ENCODE assay signal across 8 cellular contexts in the genomic region with DNA sequence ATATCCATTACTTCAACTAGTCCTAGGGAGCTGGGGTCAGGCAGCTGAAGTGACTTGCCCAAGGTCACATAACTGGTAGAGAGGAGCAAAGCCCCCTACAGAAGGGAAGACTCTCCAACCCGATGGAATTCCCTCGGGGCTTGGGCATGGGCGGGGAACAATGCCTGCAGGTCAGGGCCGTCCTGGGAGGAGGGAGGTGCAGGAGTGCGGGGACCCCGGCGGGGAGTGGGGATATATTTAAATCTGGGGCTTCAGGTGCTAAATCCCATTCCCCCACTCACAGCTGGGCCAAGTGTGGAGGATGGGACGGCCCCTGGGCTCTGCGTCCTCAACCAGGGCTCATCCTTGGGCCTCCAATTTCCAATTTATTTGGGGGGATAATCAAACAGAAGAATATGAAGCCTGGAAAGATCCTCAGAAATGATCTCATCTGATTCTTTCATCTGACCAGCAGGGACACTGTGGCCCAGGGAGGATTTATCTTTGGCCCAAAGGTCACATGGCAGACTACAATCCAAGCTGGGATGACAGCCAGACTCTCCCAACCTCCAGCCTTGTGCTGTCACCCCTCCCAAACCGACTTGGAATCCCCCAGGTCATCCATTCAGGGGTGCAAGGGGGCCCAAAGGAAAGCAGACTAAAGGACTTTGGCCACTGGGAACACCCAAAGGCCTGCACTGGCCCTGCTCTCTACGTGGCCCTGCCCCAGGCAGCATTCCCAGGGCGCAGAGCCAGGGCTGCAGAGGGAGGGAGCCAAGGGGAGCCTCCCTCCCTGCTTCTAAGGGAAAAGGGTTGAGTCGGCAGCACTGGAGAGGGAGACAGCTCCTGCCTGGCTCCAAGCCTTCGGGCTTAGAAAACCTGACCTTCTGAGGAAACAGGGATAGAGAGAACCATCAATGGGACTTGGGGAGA. TPM values are rescaled to one million over a fixed set of nuclear protein-coding genes. Genes with fewer than 3 reads are reported as not detected.
DNase-seq lines count a peak whose midpoint lies in the region; ATAC-seq lines count a peak whose summit lies in the region.

No MANE protein-coding gene starts in this region.

- no peaks in the 10 kb centered on the region for H3K27me3 Mint-ChIP-seq in T-cell

- no peak overlapping the region for H3K4me3 Mint-ChIP-seq in T-cell

- no peaks in the 10 kb centered on the region for H3K36me3 Mint-ChIP-seq in T-cell

- POLR2A ChIA-PET in T-cell (lab: Charles Lee) = no interaction called here

- peak overlapping the region; percentile 97 to 98 for H3K27ac Mint-ChIP-seq in T-cell

- DNase-seq in ELR (ENCODE audit: low read depth) = peak; percentile 87
- DNase-seq in T-cell = no peak
- DNase-seq in globus pallidus (ENCODE audit: low spot score) = peak; percentile 32
- DNase-seq in pulmonary artery endothelial cell (ENCODE audit: low read depth, low spot score) = peak; percentile 57
- no peak for DNase-seq in NCI-H187 treated with DMSO at 0.1 percent for 48 hours (lab: John Stamatoyannopoulos, UW)
- DNase-seq in NCI-H187 (lab: John Stamatoyannopoulos, UW) = no peak
- DNase-seq in activated CD4-positive, alpha-beta T cell treated with anti-CD3 and anti-CD28 coated beads for 48 hours = no peak

- H3K4me1 Mint-ChIP-seq in T-cell = peaks cover 54 to 67% (median 67%) of the 10 kb centered on the region in 3 donors

- no peaks in the 10 kb centered on the region for H3K9me3 Mint-ChIP-seq in T-cell

- ATAC-seq in T-cell (replicated peaks in 1 of 4) (no peak), HG02938 (IDR thresholded peaks at IDR 0.05; ENCODE audit: unreplicated experiment) (no peak)

- CTCF ChIA-PET in T-cell (lab: Charles Lee) = interaction anchor here in 1 of 2 donors (0.6 to 2.3 kb wide), 3 partner anchors 117 to 421 kb away, joined by 3 to 13 read pairs (median 3); a partner anchor contains a TSS

RNA-seq across cellular contexts. Expression of a gene that starts 8.7 kb away (rescaled TPM):
- total RNA-seq in T-cell (10 to 100 TPM in 4 of 5 donors, 1 to 10 TPM in 1; 9.0 to 26.4 (median 22.0) TPM), pulmonary artery endothelial cell (10.7 and 16.5 TPM in 2 replicates)

RNA-seq across cellular contexts. Expression of a gene that starts 15.5 kb away (rescaled TPM):
- total RNA-seq in T-cell = 1 to 10 TPM; 4.6 to 8.7 (median 5.3) TPM
- not detected in 2 replicates for total RNA-seq in pulmonary artery endothelial cell

RNA-seq across cellular contexts. Expression of a gene that starts 47.1 kb away (rescaled TPM):
- total RNA-seq in T-cell (100 to 1,000 TPM in 2 of 5 donors, 10 to 100 TPM in 3; 53.6 to 118 (median 98.1) TPM), pulmonary artery endothelial cell (0.13 TPM in 1 of 2 replicates, not detected in the other)

RNA-seq across cellular contexts. Expression of a gene that starts 47.3 kb away (rescaled TPM):
- 100 to 1,000 TPM; 353 to 413 (median 385) TPM for total RNA-seq in T-cell
- total RNA-seq in pulmonary artery endothelial cell = 19.4 and 36.8 TPM in 2 replicates

Comparison
In these comparisons a context has a peak if more than half of its experiments do, and no peak if none do; other contexts are left out.
1. DNase-seq: peak in ELR (single experiment), globus pallidus (single experiment) and pulmonary artery endothelial cell (single experiment); none in T-cell (0 of 34), NCI-H187 treated with DMSO at 0.1 percent for 48 hours (single experiment), NCI-H187 (0 of 2) and activated CD4-positive, alpha-beta T cell treated with anti-CD3 and anti-CD28 coated beads for 48 hours (single experiment).
2. RNA of a gene that starts 47.1 kb away (total RNA-seq): 53.6 to 118 TPM in T-cell; 0.13 TPM in pulmonary artery endothelial cell; every median in the first group is over 10 times any median in the second.